ENCODE assay signal across 26 cellular contexts in the genomic region with DNA sequence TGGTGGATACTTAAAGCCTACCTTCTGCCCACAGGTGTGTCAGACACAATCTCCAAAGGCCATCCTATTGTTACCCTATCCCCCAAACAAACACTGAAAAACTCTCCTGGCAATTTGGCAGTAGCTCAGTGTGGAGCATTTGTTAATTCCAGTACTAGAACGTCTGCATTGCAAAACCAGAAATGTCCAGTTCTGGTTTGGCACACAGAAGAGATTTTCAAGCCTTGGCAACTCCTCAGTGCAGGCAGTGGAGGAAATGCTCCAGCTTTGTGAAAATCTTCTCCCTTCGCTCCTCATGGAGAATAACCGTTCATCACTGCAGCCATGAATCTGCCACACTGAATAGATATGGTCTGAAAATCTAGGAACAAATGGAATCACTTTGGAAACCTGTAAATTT. TPM values are rescaled to one million over a fixed set of nuclear protein-coding genes. Genes with fewer than 3 reads are reported as not detected.
DNase-seq lines count a peak whose midpoint lies in the region; ATAC-seq and TF ChIP-seq lines count a peak whose summit lies in the region.
"Had no signal": no experiment of that assay in that cellular context is flagged by ENCODE, and none has a peak within 500 bp of the region (broad histone marks: within the 10 kb centered on the region; RNA-seq: fewer than 3 reads in every experiment).

No MANE protein-coding gene starts in this region.

- no peak overlapping the region for H2AK5ac ChIP-seq in neuronal stem cell (ENCODE audit: low read depth, low read length)

- no peaks in the 10 kb centered on the region for H3K79me2 ChIP-seq in neural progenitor cell (ENCODE audit: low read depth)

- peak overlapping the region; percentile 30 for H3K4me3 Mint-ChIP-seq in neural progenitor cell

- ATAC-seq in right lobe of liver = no peak
- ATAC-seq in HG03045 (IDR thresholded peaks at IDR 0.05; ENCODE audit: unreplicated experiment) = no peak

- DNase-seq in right lobe of liver (no peak), fibroblast of gingiva (ENCODE audit: low read depth) (peak; percentile 70), neural progenitor cell (ENCODE audit: low spot score) (no peak), NCI-H187 (lab: John Stamatoyannopoulos, UW) (no peak), mucosa of gallbladder (ENCODE audit: low spot score) (no peak), neuronal stem cell (ENCODE audit: low spot score) (no peak)
- DNase-seq: 8988T; ACHN; AML-193; CD4-positive, alpha-beta T cell; GM23248; H7; KBM-7; NCI-H1105 treated with DMSO at 0.1 percent for 48 hours; NCI-H1694; NCI-H2081; NCI-H226; NCI-H510A; NCI-H69; Peyer's patch; SHP77 treated with DMSO at 0.1 percent for 48 hours had no signal

- intact Hi-C loops in right lobe of liver (cut with DNase I) = loop anchor here in 1 of 2 donors (5.0 kb wide), 1 partner anchor 535 kb away; no protein-coding TSS in a partner anchor

- H3K79me1 ChIP-seq in neuronal stem cell (ENCODE audit: low read depth, low read length) = peaks cover 2% of the 10 kb centered on the region

- peaks cover 22% of the 10 kb centered on the region for H3F3A ChIP-seq in neural progenitor cell (ENCODE audit: low read depth)

- H2AFZ ChIP-seq in neural progenitor cell (replicated peaks) = no peak overlapping the region
- H2AFZ ChIP-seq in neuronal stem cell (ENCODE audit: low read length) = no peak overlapping the region
- H2AFZ ChIP-seq: GM23248 had no signal

- H3K27me3 ChIP-seq in liver (ENCODE audit: control insufficient read depth in 4 of 4, insufficient read depth in 4 of 4, low read length in 3 of 4) = no peaks in the 10 kb centered on the region
- H3K27me3 ChIP-seq in right lobe of liver = no peaks in the 10 kb centered on the region
- peaks cover 31% of the 10 kb centered on the region for H3K27me3 ChIP-seq in neural progenitor cell
- peaks cover 0 to 5% (median 0%) of the 10 kb centered on the region in 3 experiments for H3K27me3 ChIP-seq in neuronal stem cell (ENCODE audit: control insufficient read depth in 3 of 3, insufficient read depth in 3 of 3, low read depth in 1 of 3, low read length in 3 of 3)
- H3K27me3 ChIP-seq: Peyer's patch had no signal

- H3K36me3 ChIP-seq in liver (ENCODE audit: control insufficient read depth in 4 of 4, insufficient read depth in 3 of 4, low read depth in 1 of 4, low read length in 3 of 4) (peaks cover 0 to 3% (median under 1%) of the 10 kb centered on the region in 4 donors), right lobe of liver (no peaks in the 10 kb centered on the region), neural progenitor cell (no peaks in the 10 kb centered on the region), neuronal stem cell (replicated peaks in 1 of 2; ENCODE audit: control insufficient read depth in 2 of 2, insufficient read depth in 2 of 2, low read length in 2 of 2) (peaks cover 0 to 34% of the 10 kb centered on the region in 2 donors)
- H3K36me3 ChIP-seq: BLaER1 treated with 17β-estradiol and CSF1 and Interleukin-3, amounts not matched to agents 10 nM and 100 nM; Peyer's patch had no signal

- no peak for TF ChIP-seq POLR2A in right lobe of liver (IDR thresholded peaks at IDR 0.05)

- H3K4me3 ChIP-seq in liver (ENCODE audit: low read depth in 1 of 3, low read length in 3 of 3) (no peak overlapping the region), right lobe of liver (no peak overlapping the region), neural progenitor cell (no peak overlapping the region), neuronal stem cell (ENCODE audit: low read length in 2 of 2) (peak overlapping the region in 1 of 2 donors; percentile 25)
- H3K4me3 ChIP-seq: BLaER1 treated with 17β-estradiol and CSF1 and Interleukin-3, amounts not matched to agents 10 nM and 100 nM; GM23248; Peyer's patch had no signal

- peaks cover under 1% of the 10 kb centered on the region for H3K4me1 Mint-ChIP-seq in neural progenitor cell

- no peak overlapping the region for H3K14ac ChIP-seq in neuronal stem cell (ENCODE audit: low read length)

- H2BK5ac ChIP-seq in neuronal stem cell (ENCODE audit: low read length) = no peak overlapping the region

- H3K27ac ChIP-seq in liver (ENCODE audit: low read depth in 1 of 2, low read length in 2 of 2) (no peak overlapping the region), right lobe of liver (peak overlapping the region in 1 of 3 donors; percentile 39), neural progenitor cell (no peak overlapping the region), neuronal stem cell (replicated peaks; ENCODE audit: low read length) (no peak overlapping the region)
- H3K27ac ChIP-seq: BLaER1 treated with 17β-estradiol and CSF1 and Interleukin-3, amounts not matched to agents 10 nM and 100 nM; GM23248; Peyer's patch had no signal

- WGBS in liver = 60% methylated on average over 3 of the region's 3 CpGs
- WGBS in right lobe of liver (ENCODE audit: insufficient coverage, low coverage, low lambda C conversion rate, missing lambda C conversion rate) = 60% methylated on average over 3 of the region's 3 CpGs
- no CpG with 5 or more reads among the region's 3 CpGs for WGBS in neuronal stem cell (ENCODE audit: extremely low coverage in 2 of 2, insufficient read length in 2 of 2, insufficient replicate concordance in 1 of 2), 2 donors

- H3K4me1 ChIP-seq in liver (ENCODE audit: control insufficient read depth in 4 of 4, insufficient read depth in 4 of 4, low read length in 3 of 4) (peaks cover 9 to 39% (median 25%) of the 10 kb centered on the region in 4 donors), right lobe of liver (peaks cover 0 to 38% (median 16%) of the 10 kb centered on the region in 4 donors), neural progenitor cell (no peaks in the 10 kb centered on the region), neuronal stem cell (ENCODE audit: control insufficient read depth in 2 of 2, insufficient read depth in 1 of 2, low read depth in 1 of 2, low read length in 2 of 2) (peaks cover 0 to under 1% of the 10 kb centered on the region in 2 donors)

- no peak overlapping the region for H4K91ac ChIP-seq in neuronal stem cell (ENCODE audit: low read depth, low read length, poor library complexity)

- H3K9me3 ChIP-seq in liver (ENCODE audit: control insufficient read depth in 4 of 4, low read length in 3 of 4) (no peaks in the 10 kb centered on the region), right lobe of liver (no peaks in the 10 kb centered on the region), neural progenitor cell (ENCODE audit: low read depth) (no peaks in the 10 kb centered on the region), neuronal stem cell (replicated peaks in 1 of 2; ENCODE audit: control insufficient read depth in 2 of 2, insufficient read depth in 1 of 2, low read depth in 1 of 2, low read length in 2 of 2) (no peaks in the 10 kb centered on the region)
- H3K9me3 ChIP-seq: BLaER1 treated with 17β-estradiol and CSF1 and Interleukin-3, amounts not matched to agents 10 nM and 100 nM; Peyer's patch had no signal

- H2BK12ac ChIP-seq in neuronal stem cell (ENCODE audit: low read length) = no peak overlapping the region

- H3K9ac ChIP-seq in liver (ENCODE audit: low read depth in 1 of 2, low read length in 2 of 2) = no peak overlapping the region
- H3K9ac ChIP-seq in neural progenitor cell = no peak overlapping the region
- no peak overlapping the region for H3K9ac ChIP-seq in neuronal stem cell (ENCODE audit: low read depth, low read length, poor library complexity)
- H3K9ac ChIP-seq: BLaER1 treated with 17β-estradiol and CSF1 and Interleukin-3, amounts not matched to agents 10 nM and 100 nM; GM23248 had no signal

- H3K9me3 Mint-ChIP-seq in neural progenitor cell = no peaks in the 10 kb centered on the region
- H3K9me3 Mint-ChIP-seq: CD4-positive, alpha-beta T cell had no signal

- no peak overlapping the region for H3K4ac ChIP-seq in neuronal stem cell (ENCODE audit: low read length)

- H3K23ac ChIP-seq in neuronal stem cell (ENCODE audit: low read depth, low read length, poor library complexity) = no peak overlapping the region

- H4K8ac ChIP-seq in neuronal stem cell (ENCODE audit: low read depth, low read length) = no peak overlapping the region

- TF ChIP-seq CTCF in liver (IDR thresholded peaks at IDR 0.05; ENCODE audit: low read depth, low read length, missing input control) (no peak), right lobe of liver (IDR thresholded peaks at IDR 0.05) (no peak), neural progenitor cell (IDR thresholded peaks at IDR 0.05) (no peak)

- peaks cover 2% of the 10 kb centered on the region for H3K27me3 Mint-ChIP-seq in neural progenitor cell (ENCODE audit: insufficient read depth, low read depth)
- H3K27me3 Mint-ChIP-seq: CD4-positive, alpha-beta T cell had no signal

- H2BK120ac ChIP-seq in neuronal stem cell (ENCODE audit: low read depth, low read length) = no peak overlapping the region

- peak; percentile 28 to 61 for TF ChIP-seq RAD21 in liver (IDR thresholded peaks at IDR 0.05)

- no peak overlapping the region for H3K27ac Mint-ChIP-seq in neural progenitor cell

- H2BK15ac ChIP-seq in neuronal stem cell (ENCODE audit: low read length) = no peak overlapping the region

- no peak overlapping the region for H3K18ac ChIP-seq in neuronal stem cell (ENCODE audit: low read length)

- H3K36me3 Mint-ChIP-seq in neural progenitor cell = peaks cover 1% of the 10 kb centered on the region

- no peak overlapping the region for H3K4me2 ChIP-seq in neural progenitor cell
- H3K4me2 ChIP-seq in neuronal stem cell (ENCODE audit: insufficient read depth, low read length, poor library complexity, severe bottlenecking) = no peak overlapping the region
- H3K4me2 ChIP-seq: BLaER1 treated with 17β-estradiol and CSF1 and Interleukin-3, amounts not matched to agents 10 nM and 100 nM had no signal

- H4K20me1 ChIP-seq in neural progenitor cell (ENCODE audit: low read depth) = peaks cover 2% of the 10 kb centered on the region

TF ChIP-seq in liver, 16 proteins besides CTCF, POLR2A, EP300 and RAD21:
- peak; percentile 23 for TF ChIP-seq SP1 (IDR thresholded peaks at IDR 0.05)
- no peak for TF ChIP-seq EGR1 (IDR thresholded peaks at IDR 0.05; ENCODE audit: low read depth in 2 of 2)
- no peak for TF ChIP-seq MAX (IDR thresholded peaks at IDR 0.05)
- TF ChIP-seq RXRA (IDR thresholded peaks at IDR 0.05) = peak; percentile 24 to 54
- peak; percentile 29 to 30 for TF ChIP-seq HNF4A (conservative IDR thresholded peaks at IDR 0.05)

RNA-seq across cellular contexts. Expression of gene SOCS2, which starts 5.3 kb away (rescaled TPM):
- total RNA-seq in liver (10 to 100 TPM; 22.7 to 66.3 TPM), right lobe of liver (10 to 100 TPM in 4 of 6 experiments, 1 to 10 TPM in 1, under 1 TPM in 1; 0.75 to 17.4 (median 12.7) TPM), neural progenitor cell (ENCODE audit: low replicate concordance) (3.5 and 4.9 TPM in 2 replicates), mucosa of gallbladder (13.8 TPM)
- polyA plus RNA-seq in liver = 10 to 100 TPM in 1 of 2 donors, 1 to 10 TPM in 1; 7.0 to 46.1 TPM
- polyA plus RNA-seq in neuronal stem cell (2013, experiment 1 of 2) = 4.2 TPM
- polyA plus RNA-seq in neuronal stem cell (2013, experiment 2 of 2) = 4.6 TPM
- total RNA-seq: G401, OCI-LY7 had no signal
